In the genomic region with DNA sequence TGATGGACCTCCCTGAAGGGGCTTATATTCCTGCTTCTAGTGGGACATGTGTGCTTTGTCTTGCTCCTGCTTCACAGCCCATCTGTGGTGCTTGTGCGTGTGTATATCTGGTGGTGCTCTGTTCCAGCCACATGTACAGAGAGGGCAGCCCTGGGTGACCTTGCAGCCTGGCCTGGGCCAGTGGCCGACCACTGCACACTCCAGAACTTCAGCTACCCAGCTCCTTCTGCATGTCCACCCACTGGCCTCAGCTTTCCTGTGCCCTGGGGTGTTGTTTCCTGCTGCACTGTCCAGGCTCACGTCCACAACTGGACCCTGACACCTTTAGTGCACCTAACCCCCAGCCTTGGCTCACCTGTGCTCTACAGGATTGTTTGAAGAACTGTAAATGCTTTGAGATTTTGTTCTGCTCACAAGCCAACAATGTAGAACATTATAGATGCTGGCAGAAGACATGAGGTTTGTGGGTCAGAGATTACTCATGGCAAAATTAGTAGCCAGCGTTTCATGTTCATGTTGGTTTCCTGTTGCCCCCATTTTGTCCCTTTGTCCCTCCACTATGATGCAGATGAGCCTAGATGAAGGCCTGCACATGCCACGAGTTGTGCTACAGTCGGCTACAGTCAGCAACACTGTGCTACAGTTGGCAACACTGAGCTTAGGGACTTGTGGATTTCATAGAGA, we compare ENCODE assay signal across 24 cellular contexts. TPM values are rescaled to one million over a fixed set of nuclear protein-coding genes. Genes with fewer than 3 reads are reported as not detected.
DNase-seq lines count a peak whose midpoint lies in the region; TF ChIP-seq lines count a peak whose summit lies in the region.
"Had no signal": no experiment of that assay in that cellular context is flagged by ENCODE, and none has a peak within 500 bp of the region (broad histone marks: within the 10 kb centered on the region; RNA-seq: fewer than 3 reads in every experiment).

No MANE protein-coding gene starts in this region.

- no peaks in the 10 kb centered on the region for H3K36me3 ChIP-seq in osteoblast (ENCODE audit: insufficient read depth, low read length)
- H3K36me3 ChIP-seq: HAP-1 had no signal

- H3K4me2 ChIP-seq in osteoblast (ENCODE audit: insufficient read depth, low read length), result no peak overlapping the region
- H3K4me2 ChIP-seq: GM23338 had no signal

- peaks cover 9% of the 10 kb centered on the region for H3K27me3 ChIP-seq in osteoblast (ENCODE audit: insufficient read depth, low read length)

- peaks cover 6% of the 10 kb centered on the region for H3K4me1 ChIP-seq in osteoblast (ENCODE audit: insufficient read depth, low read length)
- H3K4me1 ChIP-seq: HAP-1 had no signal

- no peaks in the 10 kb centered on the region for H3K79me2 ChIP-seq in osteoblast (ENCODE audit: insufficient read depth, low read length)

- no peaks in the 10 kb centered on the region for H4K20me1 ChIP-seq in osteoblast (ENCODE audit: insufficient read depth, low read length)

- no peak overlapping the region for H3K27ac ChIP-seq in osteoblast (ENCODE audit: low read depth, low read length)
- H3K27ac ChIP-seq: HL-60 had no signal

- no peak for TF ChIP-seq CTCF in fibroblast of mammary gland (conservative IDR thresholded peaks at IDR 0.05; ENCODE audit: control insufficient read depth, insufficient read depth, low read depth, low read length)
- no peak for TF ChIP-seq CTCF in osteoblast (IDR thresholded peaks at IDR 0.05; ENCODE audit: extremely low read depth, low read depth, low read length)

- H3K9me3 ChIP-seq in osteoblast (ENCODE audit: low read depth, low read length), result peaks cover 3% of the 10 kb centered on the region
- H3K9me3 ChIP-seq: HAP-1 had no signal

- peak overlapping the region; percentile 79 for H2AFZ ChIP-seq in osteoblast (ENCODE audit: low read length)
- H2AFZ ChIP-seq: GM23338 had no signal

- DNase-seq in ELR (ENCODE audit: low read depth), result peak; percentile 17
- DNase-seq in M059J (ENCODE audit: low read depth), result peak; percentile 52
- peak; percentile 19 for DNase-seq in fibroblast of mammary gland (ENCODE audit: low read depth)
- DNase-seq in osteoblast (ENCODE audit: insufficient read length, low spot score, missing footprints), result no peak
- DNase-seq in NCI-H2196 (lab: John Stamatoyannopoulos, UW; ENCODE audit: unreplicated experiment), result no peak
- DNase-seq in NCI-H345 (lab: John Stamatoyannopoulos, UW), result no peak
- no peak for DNase-seq in SHP77 (lab: John Stamatoyannopoulos, UW)
- DNase-seq: 8988T; AML-193; C1 segment of cervical spinal cord; CD8-positive, alpha-beta T cell; DMS153; KG1; NCI-H1105; NCI-H146; NCI-H2029; NCI-H226; NCI-H526; PC-3; Right ventricle myocardium superior had no signal

- H3K4me3 ChIP-seq in fibroblast of mammary gland (ENCODE audit: control insufficient read depth, low read depth, low read length) (no peak overlapping the region), osteoblast (ENCODE audit: insufficient read depth, low read length) (no peak overlapping the region)
- H3K4me3 ChIP-seq: GM23338, HAP-1 had no signal

RNA-seq across cellular contexts. Expression of a gene that starts 5.3 kb away (rescaled TPM):
- total RNA-seq in M059J (2014; rRNA removed; shearing (Covaris generic)), result not detected in 2 replicates
- 0.29 and 1.4 TPM in 2 replicates for total RNA-seq in osteoblast
- total RNA-seq: HT-29, PC-3 had no signal

RNA-seq across cellular contexts. Expression of a gene that starts 25.3 kb away (rescaled TPM):
- 75.0 and 117 TPM in 2 replicates for total RNA-seq in M059J (2014; rRNA removed; shearing (Covaris generic))
- 134 and 136 TPM in 2 replicates for total RNA-seq in osteoblast

Comparison
In these comparisons a context has a peak if more than half of its experiments do, and no peak if none do; other contexts are left out.
1. DNase-seq: peak in ELR (single experiment), M059J (single experiment) and fibroblast of mammary gland (single experiment); none in osteoblast (single experiment), NCI-H2196 (single experiment), NCI-H345 (single experiment) and SHP77 (0 of 2).